ENCODE assay signal across 8 cellular contexts in the genomic region with DNA sequence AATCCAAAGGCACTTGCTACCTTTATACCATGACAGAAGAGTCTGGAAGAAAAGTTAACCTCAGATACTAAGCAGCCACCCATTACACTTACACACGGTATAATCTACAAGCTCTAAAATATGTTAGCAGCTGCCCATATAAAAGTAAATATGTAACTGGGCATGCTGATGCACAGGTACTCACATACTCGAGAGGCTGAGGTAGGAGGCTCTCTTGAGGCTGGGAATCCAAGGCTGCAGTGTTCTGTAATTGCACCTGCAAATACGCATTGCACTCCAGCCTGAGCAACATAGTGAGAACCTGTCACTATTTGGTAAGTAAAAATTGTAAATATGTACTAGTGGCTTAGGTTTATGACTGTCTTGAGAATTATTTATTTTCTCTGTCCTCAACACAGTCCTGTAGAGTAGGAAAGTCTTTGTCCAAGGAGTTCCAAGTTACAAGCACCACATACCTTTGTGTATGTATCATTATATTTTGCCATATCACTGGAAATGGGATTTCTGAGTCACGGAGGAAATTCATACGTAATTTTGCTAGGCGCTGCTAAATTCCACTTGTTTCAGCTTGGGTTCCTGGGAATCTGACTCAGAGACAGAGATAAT. TPM values are rescaled to one million over a fixed set of nuclear protein-coding genes. Genes with fewer than 3 reads are reported as not detected.
DNase-seq lines count a peak whose midpoint lies in the region; ATAC-seq, FAIRE-seq and TF ChIP-seq lines count a peak whose summit lies in the region.
"Not testable (repeated sequence)": the region's sequence is repeated elsewhere in the genome, so short reads cannot be mapped to it uniquely, and the experiment has no call there.
"Had no signal": no experiment of that assay in that cellular context is flagged by ENCODE, and none has a peak within 500 bp of the region (broad histone marks: within the 10 kb centered on the region; RNA-seq: fewer than 3 reads in every experiment).

No MANE protein-coding gene starts in this region.

- H3K56ac ChIP-seq in IMR-90 (ENCODE audit: extremely low read depth, insufficient read depth, low read length) = not testable (repeated sequence)

- H3K79me2 ChIP-seq in PC-9 (ENCODE audit: low read depth); K562 (ENCODE audit: control insufficient read depth, insufficient read depth, low read length): not testable (repeated sequence)

- H3K9me1 ChIP-seq in IMR-90 (ENCODE audit: insufficient read depth, low read length); K562 (ENCODE audit: control insufficient read depth, insufficient read depth, low read length): not testable (repeated sequence)

- H2AFZ ChIP-seq in IMR-90 (replicated peaks; ENCODE audit: low read length, poor library complexity); PC-9; K562 (ENCODE audit: low read depth, low read length): not testable (repeated sequence)

- not testable (repeated sequence) for TF ChIP-seq CTCF in IMR-90 (conservative IDR thresholded peaks at IDR 0.05; ENCODE audit: low read depth, low read length); PC-9 (conservative IDR thresholded peaks at IDR 0.05); RWPE2 (IDR thresholded peaks at IDR 0.05; ENCODE audit: poor library complexity, severe bottlenecking); K562 (IDR thresholded peaks at IDR 0.05 in 2 of 3, conservative IDR thresholded peaks at IDR 0.05 in 1 of 3; ENCODE audit: insufficient read depth in 2 of 3, low read depth in 1 of 3, low read length in 3 of 3); foreskin keratinocyte (conservative IDR thresholded peaks at IDR 0.05); lung (IDR thresholded peaks at IDR 0.05; ENCODE audit: control extremely low read depth, extremely low read depth); thoracic aorta (IDR thresholded peaks at IDR 0.05)

- CTCF ChIA-PET in IMR-90 (lab: Yijun Ruan, JAX); PC-9 (lab: Charles Lee); K562 (lab: Yijun Ruan, JAX; ENCODE audit: low intra/inter-chr PET ratio): not testable (repeated sequence)

- H3K18ac ChIP-seq in IMR-90 (ENCODE audit: low read depth, low read length) = not testable (repeated sequence)

- H3K4ac ChIP-seq in IMR-90 (ENCODE audit: low read depth, low read length) = not testable (repeated sequence)

- H2AK5ac ChIP-seq in IMR-90 (ENCODE audit: low read depth, low read length) = not testable (repeated sequence)

- not testable (repeated sequence) for H4K20me1 ChIP-seq in IMR-90 (ENCODE audit: insufficient read depth, low read length); PC-9 (ENCODE audit: insufficient read depth); K562 (replicated peaks; ENCODE audit: control insufficient read depth, insufficient read depth, low read length)

- H3K4me1 ChIP-seq in IMR-90 (ENCODE audit: control insufficient read depth, insufficient read depth, low read length); PC-9 (replicated peaks; ENCODE audit: insufficient read depth); RWPE2 (ENCODE audit: insufficient read depth, poor library complexity, severe bottlenecking); K562 (replicated peaks in 1 of 2; ENCODE audit: control insufficient read depth in 2 of 2, insufficient read depth in 2 of 2, low read length in 2 of 2); foreskin keratinocyte; lung (ENCODE audit: control insufficient read depth in 2 of 2, insufficient read depth in 2 of 2, low read length in 2 of 2); thoracic aorta (ENCODE audit: control insufficient read depth in 1 of 2, low read depth in 2 of 2): not testable (repeated sequence)

- not testable (repeated sequence) for H3K14ac ChIP-seq in IMR-90 (replicated peaks; ENCODE audit: low read depth, low read length)

- H3K9me2 ChIP-seq in PC-9 (ENCODE audit: insufficient read depth) = not testable (repeated sequence)

- not testable (repeated sequence) for H4K5ac ChIP-seq in IMR-90 (ENCODE audit: low read depth, low read length)

- not testable (repeated sequence) for H3K27me3 ChIP-seq in IMR-90 (ENCODE audit: control insufficient read depth, insufficient read depth, low read length); PC-9 (ENCODE audit: insufficient read depth, low read depth); RWPE2 (ENCODE audit: insufficient read depth, poor library complexity, severe bottlenecking); K562 (ENCODE audit: control insufficient read depth in 2 of 2, insufficient read depth in 2 of 2, low read length in 2 of 2); foreskin keratinocyte; lung (ENCODE audit: control insufficient read depth, insufficient read depth); thoracic aorta (replicated peaks; ENCODE audit: insufficient read depth)

- dilution Hi-C loops in IMR-90 (cut with HindIII; ENCODE audit: low sequenced_read_pairs, unreplicated experiment) = not testable (repeated sequence)

- H3K79me1 ChIP-seq in IMR-90 (ENCODE audit: low read depth in 1 of 2, low read length in 2 of 2) = not testable (repeated sequence)

- not testable (repeated sequence) for H3K9ac ChIP-seq in IMR-90 (ENCODE audit: low read depth, low read length); K562 (ENCODE audit: insufficient read depth in 1 of 2, low read depth in 2 of 2, low read length in 2 of 2)

- not testable (repeated sequence) for H3K9me3 ChIP-seq in IMR-90 (ENCODE audit: control insufficient read depth, insufficient read depth, low read length); PC-9 (ENCODE audit: insufficient read depth, low read depth); RWPE2 (ENCODE audit: severe bottlenecking); K562 (replicated peaks; ENCODE audit: control insufficient read depth, insufficient read depth, low read depth, low read length); lung (ENCODE audit: control insufficient read depth in 2 of 2, insufficient read depth in 1 of 2, low read length in 1 of 2); thoracic aorta

- no CpG with 5 or more reads among the region's 6 CpGs for WGBS in IMR-90 (ENCODE audit: extremely low coverage in 2 of 2, insufficient read length in 1 of 2), 2 experiments
- no CpG with 5 or more reads among the region's 6 CpGs for WGBS in K562 (ENCODE audit: insufficient coverage, low coverage, missing lambda C conversion rate)
- WGBS in lung, 2 donors = no CpG with 5 or more reads among the region's 6 CpGs

- BruUV-seq in IMR-90 (replicated peaks; lab: Mats Ljungman, UMichigan); PC-9 (replicated peaks; lab: Mats Ljungman, UMichigan); K562 (replicated peaks; lab: Mats Ljungman, UMichigan): not testable (repeated sequence)

- intact Hi-C loops in IMR-90 (cut with micrococcal nuclease); PC-9 (cut with micrococcal nuclease; ENCODE audit: unreplicated experiment); K562 (cut with micrococcal nuclease): not testable (repeated sequence)

- H3K27ac ChIP-seq in IMR-90 (ENCODE audit: insufficient read depth, low read length); RWPE2 (ENCODE audit: poor library complexity, severe bottlenecking); K562 (ENCODE audit: extremely low read depth, low read depth, low read length); foreskin keratinocyte; lung (ENCODE audit: low read depth in 1 of 2, low read length in 1 of 2); thoracic aorta: not testable (repeated sequence)
- peak overlapping the region; percentile 67 for H3K27ac ChIP-seq in PC-9

- not testable (repeated sequence) for TF ChIP-seq POLR2A in IMR-90 (IDR thresholded peaks at IDR 0.05; ENCODE audit: low read depth, low read length); K562 (conservative IDR thresholded peaks at IDR 0.05)

- not testable (repeated sequence) for H2BK20ac ChIP-seq in IMR-90 (ENCODE audit: low read depth, low read length)

- H3K4me2 ChIP-seq in IMR-90 (ENCODE audit: low read depth, low read length); PC-9; K562 (ENCODE audit: insufficient read depth, low read length): not testable (repeated sequence)

- TF ChIP-seq EP300 in K562 (IDR thresholded peaks at IDR 0.05; ENCODE audit: low read length) = not testable (repeated sequence)

- in situ Hi-C loops in IMR-90 (cut with MboI; ENCODE audit: low sequenced_read_pairs); K562 (cut with MboI): not testable (repeated sequence)

- not testable (repeated sequence) for H2BK5ac ChIP-seq in IMR-90 (ENCODE audit: low read depth, low read length, poor library complexity, severe bottlenecking)

- not testable (repeated sequence) for TF ChIP-seq RAD21 in IMR-90 (IDR thresholded peaks at IDR 0.05; ENCODE audit: low read length); K562 (CRISPR knock-in tag; conservative IDR thresholded peaks at IDR 0.05 in 1 of 2, IDR thresholded peaks at IDR 0.05 in 1 of 2)

- H3K4me3 ChIP-seq in IMR-90 (ENCODE audit: insufficient read depth, low read depth, low read length); PC-9; RWPE2 (ENCODE audit: severe bottlenecking); K562; lung; thoracic aorta: not testable (repeated sequence)

- H3K36me3 ChIP-seq in IMR-90 (ENCODE audit: control insufficient read depth, insufficient read depth, low read length); PC-9 (ENCODE audit: low read depth); RWPE2 (ENCODE audit: low read depth); K562 (ENCODE audit: control insufficient read depth, insufficient read depth, low read length); lung (ENCODE audit: control insufficient read depth in 2 of 2, insufficient read depth in 2 of 2, low read length in 2 of 2); thoracic aorta: not testable (repeated sequence)

- not testable (repeated sequence) for H4K91ac ChIP-seq in IMR-90 (ENCODE audit: insufficient read depth, low read depth, low read length)

- not testable (repeated sequence) for H3K23ac ChIP-seq in IMR-90 (ENCODE audit: low read depth, low read length)

- H2BK120ac ChIP-seq in IMR-90 (ENCODE audit: low read depth, low read length) = not testable (repeated sequence)

- POLR2A ChIA-PET in IMR-90 (lab: Charles Lee; ENCODE audit: unreplicated experiment); PC-9 (lab: Charles Lee; ENCODE audit: unreplicated experiment); K562 (lab: Yijun Ruan, JAX): not testable (repeated sequence)

- H2BK15ac ChIP-seq in IMR-90 (ENCODE audit: low read depth, low read length) = not testable (repeated sequence)

- not testable (repeated sequence) for DNase-seq in IMR-90; PC-9; RWPE2 (ENCODE audit: low spot score); K562 (ENCODE audit: extremely low read depth in 1 of 4, low spot score in 3 of 4); foreskin keratinocyte; lung (ENCODE audit: low spot score); thoracic aorta (ENCODE audit: low spot score)

- not testable (repeated sequence) for H3F3A ChIP-seq in PC-9 (ENCODE audit: insufficient read depth, low read depth)

- H4K8ac ChIP-seq in IMR-90 (ENCODE audit: low read depth in 2 of 2, low read length in 2 of 2) = not testable (repeated sequence)

- H2AK9ac ChIP-seq in IMR-90 (replicated peaks; ENCODE audit: low read depth, low read length, poor library complexity) = not testable (repeated sequence)

- FAIRE-seq in K562 (lab: Jason Lieb, UNC) = not testable (repeated sequence)

- ATAC-seq in IMR-90 (ENCODE audit: low read depth) (peak; percentile 92), RWPE2 (ENCODE audit: low read depth) (peak; percentile 95), K562 (peak; percentile 18), foreskin keratinocyte (peak; percentile 97), lung (ENCODE audit: insufficient read depth, low FRiP score) (peak; percentile 79), thoracic aorta (ENCODE audit: insufficient number of reproducible peaks, low FRiP score, low read depth) (peak; percentile 82)

RNA-seq across cellular contexts. Expression of a gene that starts 12.3 kb away (rescaled TPM):
- 3.3 and 3.4 TPM in 2 replicates for total RNA-seq in IMR-90 (2012; rRNA removed)
- polyA plus RNA-seq in IMR-90 (2012; rRNA removed) = 2.8 and 3.0 TPM in 2 replicates
- 2.5 TPM in 2 replicates for polyA plus RNA-seq in IMR-90 (2012; cell fraction: cytosol; rRNA removed)
- polyA plus RNA-seq in IMR-90 (2012; cell fraction: nucleus; rRNA removed; ENCODE audit: low replicate concordance) = 6.3 and 7.7 TPM in 2 replicates
- total RNA-seq in PC-9 (2021) = 2.5 and 3.0 TPM in 2 replicates
- total RNA-seq in K562 (2011; cell fraction: chromatin; rRNA removed; ENCODE audit: low replicate concordance) = 17.9 and 18.0 TPM in 2 replicates
- total RNA-seq in K562 (2011; cell fraction: nucleolus; rRNA removed) = 12.1 and 13.7 TPM in 2 replicates
- total RNA-seq in K562 (2011; cell fraction: nucleoplasm; rRNA removed) = 15.3 and 20.9 TPM in 2 replicates
- total RNA-seq in K562 (2014; rRNA removed) = 2.9 and 3.1 TPM in 2 replicates
- total RNA-seq in K562 (2014; rRNA removed; fragmentation: Illumina TruSeq; extraction: Trizol) = 2.6 and 3.0 TPM in 2 replicates
- total RNA-seq in K562 (2015; rRNA removed; fragmentation: Illumina TruSeq; extraction: Trizol) = 3.0 and 3.2 TPM in 2 replicates
- total RNA-seq in K562 (2021) = 4.1 and 4.9 TPM in 2 replicates
- 7.8 and 10.6 TPM in 2 replicates for polyA plus RNA-seq in K562 (2011; rRNA removed)
- 7.4 and 8.9 TPM in 2 replicates for polyA plus RNA-seq in K562 (2011; cell fraction: cytosol; rRNA removed)
- polyA plus RNA-seq in K562 (2011; cell fraction: nucleus; rRNA removed) = 12.2 and 16.4 TPM in 2 replicates
- polyA plus RNA-seq in K562 (2012) = 6.0 and 8.7 TPM in 2 replicates
- 3.7 and 4.5 TPM in 2 replicates for polyA plus RNA-seq in K562 (2014; fragmentation: Illumina TruSeq; extraction: Trizol)
- 1 to 10 TPM in 1 of 2 experiments, under 1 TPM in 1; 0.79 to 1.0 TPM for polyA plus RNA-seq in K562 (2014; fragmentation: Nextera tagmentation; extraction: Ambion mirVana)
- 2.4 and 2.9 TPM in 2 replicates for polyA plus RNA-seq in K562 (2014; rRNA removed)
- 10.3 and 17.4 TPM in 2 replicates for polyA minus RNA-seq in K562 (2011; rRNA and poly(A)+ RNA removed)
- 6.2 and 10.0 TPM in 2 replicates for polyA minus RNA-seq in K562 (2011; cell fraction: cytosol; rRNA and poly(A)+ RNA removed)
- 10.8 and 13.0 TPM in 2 replicates for polyA minus RNA-seq in K562 (2011; cell fraction: nucleus; rRNA and poly(A)+ RNA removed)
- total RNA-seq in foreskin keratinocyte = 0.07 and 0.14 TPM in 2 replicates
- 0.04 and 0.07 TPM in 2 replicates for polyA plus RNA-seq in foreskin keratinocyte
- total RNA-seq in lung = 1 to 10 TPM; 2.6 to 4.4 TPM
- 1 to 10 TPM; 1.2 to 3.4 TPM for polyA plus RNA-seq in lung
- 1 to 10 TPM; 2.2 to 6.1 TPM for total RNA-seq in thoracic aorta
- total RNA-seq: Caco-2 had no signal

Comparison
In these comparisons a context has a peak if more than half of its experiments do, and no peak if none do; other contexts are left out.
1. ATAC-seq: peak in every context shown above with its lines; median percentile 97 in foreskin keratinocyte; 95 in RWPE2; 92 in IMR-90; 82 in thoracic aorta; 79 in lung; 18 in K562.